ENCODE assay signal across 2 cellular contexts in genomic region chr19:44451687-44452086, GRCh38.
TF ChIP-seq lines count a peak whose summit lies in the region.

No MANE protein-coding gene starts in this region.

TF ChIP-seq in liver, 16 proteins besides CTCF, POLR2A, EP300 and RAD21:
- TF ChIP-seq JUND (IDR thresholded peaks at IDR 0.05) (no peak), HNF4A (conservative IDR thresholded peaks at IDR 0.05) (no peak), YY1 (IDR thresholded peaks at IDR 0.05) (no peak), SP1 (IDR thresholded peaks at IDR 0.05) (no peak), FOXA1 (IDR thresholded peaks at IDR 0.05) (no peak), NR2F2 (IDR thresholded peaks at IDR 0.05) (no peak), ZBTB33 (IDR thresholded peaks at IDR 0.05) (no peak), GABPA (IDR thresholded peaks at IDR 0.05 in 1 of 2, conservative IDR thresholded peaks at IDR 0.05 in 1 of 2) (no peak), ATF3 (IDR thresholded peaks at IDR 0.05) (no peak), HNF4G (IDR thresholded peaks at IDR 0.05) (no peak)

TF ChIP-seq in HepG2, 621 proteins besides CTCF, POLR2A, EP300 and RAD21:
- TF ChIP-seq ZNF20 (CRISPR knock-in tag; IDR thresholded peaks at IDR 0.05) = no peak
- TF ChIP-seq GLI4 (CRISPR knock-in tag; IDR thresholded peaks at IDR 0.05; ENCODE audit: borderline replicate concordance) = no peak
- no peak for TF ChIP-seq ZNF430 (CRISPR knock-in tag; IDR thresholded peaks at IDR 0.05)
- TF ChIP-seq SYNCRIP (IDR thresholded peaks at IDR 0.05; ENCODE audit: insufficient read depth, low read depth, low read length) = no peak
- no peak for TF ChIP-seq GATAD1 (CRISPR knock-in tag; IDR thresholded peaks at IDR 0.05)
- TF ChIP-seq ZBTB20 (CRISPR knock-in tag; IDR thresholded peaks at IDR 0.05; ENCODE audit: borderline replicate concordance, low read depth) = no peak
- no peak for TF ChIP-seq ZNF570 (CRISPR knock-in tag; IDR thresholded peaks at IDR 0.05; ENCODE audit: borderline replicate concordance)
- no peak for TF ChIP-seq ARNT2 (CRISPR knock-in tag; IDR thresholded peaks at IDR 0.05; ENCODE audit: low read depth)
- TF ChIP-seq ONECUT2 (CRISPR knock-in tag; IDR thresholded peaks at IDR 0.05) = no peak
- TF ChIP-seq ZNF414 (CRISPR knock-in tag; IDR thresholded peaks at IDR 0.05) = no peak
- no peak for TF ChIP-seq POGK (CRISPR knock-in tag; conservative IDR thresholded peaks at IDR 0.05)
- TF ChIP-seq ZNF609 (CRISPR knock-in tag; IDR thresholded peaks at IDR 0.05; ENCODE audit: borderline replicate concordance) = no peak
- TF ChIP-seq ZNF282 (IDR thresholded peaks at IDR 0.05; ENCODE audit: partially characterized antibody) = no peak
